In the genomic region with DNA sequence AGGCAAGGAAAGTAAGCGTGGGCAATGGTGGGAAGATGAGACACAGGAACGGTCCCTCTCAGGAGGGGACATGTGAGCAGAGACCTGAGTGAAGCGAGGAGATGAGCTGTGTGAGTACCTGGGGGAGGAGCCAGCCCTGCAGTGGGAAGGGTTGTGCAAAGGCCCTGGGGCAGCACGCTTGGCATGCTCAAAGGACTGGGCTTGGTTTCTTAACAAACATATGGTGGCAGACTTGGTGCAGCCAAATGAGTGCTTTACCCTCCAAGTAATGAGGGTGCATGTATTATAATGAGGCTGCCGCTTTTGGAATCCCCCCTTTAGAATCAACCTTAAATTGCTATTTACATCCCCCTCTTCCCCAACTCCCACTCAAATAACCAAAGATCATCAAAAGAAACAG, we compare ENCODE assay signal across 8 cellular contexts.
"Had no signal": no experiment of that assay in that cellular context is flagged by ENCODE, and none has a peak within 500 bp of the region (broad histone marks: within the 10 kb centered on the region; RNA-seq: fewer than 3 reads in every experiment).

No MANE protein-coding gene starts in this region.

- H3K27ac ChIP-seq: HL-60, KMS-11 had no signal

- H3K9ac ChIP-seq: KMS-11 had no signal

- H3K36me3 Mint-ChIP-seq: IgD-negative memory B cell had no signal

- H3K4me2 ChIP-seq: KMS-11 had no signal

- H3K27ac Mint-ChIP-seq: IgD-negative memory B cell had no signal

- ATAC-seq: HepG2 had no signal

- H3K4me3 Mint-ChIP-seq: IgD-negative memory B cell had no signal

- FAIRE-seq: HepG2, HTR-8/SVneo had no signal

- DNase-seq: Karpas-422, KBM-7, KG1 had no signal
